18 cellular contexts compared by ENCODE assay signal in the genomic region with DNA sequence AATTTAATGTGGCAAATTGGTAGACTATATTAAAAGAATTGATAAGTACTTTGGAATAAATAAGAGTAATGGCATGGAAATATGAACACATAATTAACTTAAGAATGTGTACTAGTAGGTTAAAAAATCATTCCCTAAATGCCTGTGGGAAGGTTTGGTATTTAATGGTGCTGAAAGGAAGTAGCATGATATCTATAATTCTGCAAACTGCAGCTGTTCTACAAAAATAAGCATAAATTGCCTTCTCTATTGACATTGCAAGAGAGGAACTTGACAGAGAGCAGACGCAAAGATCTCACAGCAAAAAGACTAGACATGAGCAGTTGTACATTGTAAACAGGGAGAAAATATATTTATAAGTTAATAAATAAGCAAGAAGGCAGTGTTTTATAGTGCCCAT.
"Had no signal": no experiment of that assay in that cellular context is flagged by ENCODE, and none has a peak within 500 bp of the region (broad histone marks: within the 10 kb centered on the region; RNA-seq: fewer than 3 reads in every experiment).

No MANE protein-coding gene starts in this region.

- H3K27ac Mint-ChIP-seq: activated naive CD8-positive, alpha-beta T cell; natural killer cell treated with Interleukin-12 subunit alpha and Interleukin-12 subunit beta and Interleukin-15 and Interleukin-18, amount 100 ng/mL, for 72 hours; T-helper 17 cell had no signal

- DNase-seq: activated CD4-positive, alpha-beta T cell treated with anti-CD3 and anti-CD28 coated beads, Interleukin-2, amount 50 U/mL, for 4 hours; activated T-cell treated with anti-CD3 and anti-CD28 coated beads for 4 hours; dermis blood vessel endothelial cell; effector memory CD4-positive, alpha-beta T cell; esophagus squamous epithelium; foreskin keratinocyte; hippocampal formation; islet precursor cell; lower lobe of right lung; sigmoid colon; stimulated activated naive CD4-positive, alpha-beta T cell treated with Interleukin-2 at 50 U/mL for 16 hours; T-helper 17 cell; tibial artery; WERI-Rb-1 had no signal

- H3K4me1 Mint-ChIP-seq: T-helper 17 cell had no signal

- H3K4me3 Mint-ChIP-seq: activated naive CD8-positive, alpha-beta T cell; natural killer cell treated with Interleukin-12 subunit alpha and Interleukin-12 subunit beta and Interleukin-15 and Interleukin-18, amount 100 ng/mL, for 72 hours; T-helper 17 cell had no signal

- H3K9ac ChIP-seq: parathyroid adenoma had no signal

- H3K27me3 Mint-ChIP-seq: activated naive CD8-positive, alpha-beta T cell; natural killer cell treated with Interleukin-12 subunit alpha and Interleukin-12 subunit beta and Interleukin-15 and Interleukin-18, amount 100 ng/mL, for 72 hours; T-helper 17 cell had no signal

- H2AFZ ChIP-seq: parathyroid adenoma had no signal

- H3K4me3 ChIP-seq: esophagus squamous epithelium, lower lobe of right lung, sigmoid colon, tibial artery had no signal

- ATAC-seq: foreskin keratinocyte; lower lobe of right lung; natural killer cell treated with Interleukin-12 subunit alpha and Interleukin-12 subunit beta and Interleukin-15 and Interleukin-18, amount 100 ng/mL, for 72 hours; T-helper 17 cell had no signal

- H3K27me3 ChIP-seq: esophagus squamous epithelium, foreskin keratinocyte, neutrophil, sigmoid colon, tibial artery had no signal

- H3K79me2 ChIP-seq: parathyroid adenoma had no signal

- H3K36me3 Mint-ChIP-seq: activated naive CD8-positive, alpha-beta T cell had no signal

- H3K9me3 ChIP-seq: esophagus squamous epithelium, lower lobe of right lung, neutrophil, sigmoid colon, tibial artery had no signal

- H3K36me3 ChIP-seq: esophagus squamous epithelium, lower lobe of right lung, neutrophil, sigmoid colon, tibial artery, WERI-Rb-1 had no signal

- H3K4me1 ChIP-seq: esophagus squamous epithelium, foreskin keratinocyte, lower lobe of right lung, parathyroid adenoma, sigmoid colon, tibial artery had no signal

- H3K27ac ChIP-seq: esophagus squamous epithelium, foreskin keratinocyte, lower lobe of right lung, neutrophil, parathyroid adenoma, sigmoid colon, tibial artery, WERI-Rb-1 had no signal
